ENCODE assay signal across 20 cellular contexts in genomic region chr17:40472733-40473452, GRCh38. TPM values are rescaled to one million over a fixed set of nuclear protein-coding genes. Genes with fewer than 3 reads are reported as not detected.
A peak's percentile ranks its signal among the peaks of the same experiment; 100 is the strongest.
DNase-seq lines count a peak whose midpoint lies in the region; ATAC-seq, FAIRE-seq and TF ChIP-seq lines count a peak whose summit lies in the region.
"Had no signal": no experiment of that assay in that cellular context is flagged by ENCODE, and none has a peak within 500 bp of the region (broad histone marks: within the 10 kb centered on the region; RNA-seq: fewer than 3 reads in every experiment).

No MANE protein-coding gene starts in this region.

- H3K27ac Mint-ChIP-seq in activated T-helper 1 cell treated with anti-CD3 and anti-CD28 coated beads, Interleukin-12 subunit alpha, Interleukin-12 subunit beta, Interleukin-2, Interleukin-4 antibody, amounts not matched to agents 30 ng/mL and 10 ng/mL and 1 ng/mL, durations not matched to agents 14 hours and 24 hours and 36 hours = peak overlapping the region; percentile 1
- H3K27ac Mint-ChIP-seq: endodermal cell; stimulated activated naive B cell treated with anti-CD40 and anti-IgM and Interleukin-4, amounts not matched to agents 10 μg/mL and 1 μg/mL and 100 μg/mL, for 72 hours had no signal

- H3K4me3 ChIP-seq in HEK293 (ENCODE audit: low read depth, low read length) (no peak overlapping the region), sigmoid colon (no peak overlapping the region)
- H3K4me3 ChIP-seq: SK-N-MC had no signal

- peaks cover 15% of the 10 kb centered on the region for H3K4me1 Mint-ChIP-seq in activated T-helper 1 cell treated with anti-CD3 and anti-CD28 coated beads, Interleukin-12 subunit alpha, Interleukin-12 subunit beta, Interleukin-2, Interleukin-4 antibody, amounts not matched to agents 30 ng/mL and 10 ng/mL and 1 ng/mL, durations not matched to agents 14 hours and 24 hours and 36 hours (ENCODE audit: low read depth)

- DNase-seq in activated T-helper 1 cell treated with anti-CD3 and anti-CD28 coated beads, Interleukin-12 subunit alpha, Interleukin-12 subunit beta, Interleukin-2, Interleukin-4 antibody, amounts not matched to agents 30 ng/mL and 10 ng/mL and 1 ng/mL, durations not matched to agents 14 hours and 24 hours and 36 hours (ENCODE audit: low spot score) = no peak
- DNase-seq in sigmoid colon (no peak), D721Med (ENCODE audit: insufficient read length, low spot score) (no peak)
- DNase-seq: activated CD4-positive, alpha-beta T cell treated with anti-CD3 and anti-CD28 coated beads for 1 hour; activated naive CD4-positive, alpha-beta T cell; aorta; EL; endodermal cell; left colon; midbrain; NCI-H1436; NCI-H2171; stimulated activated CD4-positive, alpha-beta T cell treated with anti-CD3 and anti-CD28 coated beads, Interleukin-15, amount 100 ng/mL, for 24 hours; stimulated activated naive B cell treated with anti-CD40 and anti-IgM and Interleukin-4, amounts not matched to agents 10 μg/mL and 1 μg/mL and 100 μg/mL, for 72 hours had no signal

- H3K36me3 ChIP-seq in HEK293 (ENCODE audit: control insufficient read depth in 2 of 2, insufficient read depth in 1 of 2, low read length in 2 of 2) (no peaks in the 10 kb centered on the region), sigmoid colon (no peaks in the 10 kb centered on the region)

- no peaks in the 10 kb centered on the region for H3K36me3 Mint-ChIP-seq in activated T-helper 1 cell treated with anti-CD3 and anti-CD28 coated beads, Interleukin-12 subunit alpha, Interleukin-12 subunit beta, Interleukin-2, Interleukin-4 antibody, amounts not matched to agents 30 ng/mL and 10 ng/mL and 1 ng/mL, durations not matched to agents 14 hours and 24 hours and 36 hours (ENCODE audit: low read depth)
- H3K36me3 Mint-ChIP-seq: stimulated activated naive B cell treated with anti-CD40 and anti-IgM and Interleukin-4, amounts not matched to agents 10 μg/mL and 1 μg/mL and 100 μg/mL, for 72 hours had no signal

- TF ChIP-seq EP300 in sigmoid colon (IDR thresholded peaks at IDR 0.05) = no peak

- TF ChIP-seq POLR2A in sigmoid colon (IDR thresholded peaks at IDR 0.05) = no peak

- H3K9me3 ChIP-seq in HEK293 (ENCODE audit: control insufficient read depth, insufficient read depth, low read depth, low read length) (no peaks in the 10 kb centered on the region), sigmoid colon (no peaks in the 10 kb centered on the region)

- no peaks in the 10 kb centered on the region for H3K9me3 Mint-ChIP-seq in activated T-helper 1 cell treated with anti-CD3 and anti-CD28 coated beads, Interleukin-12 subunit alpha, Interleukin-12 subunit beta, Interleukin-2, Interleukin-4 antibody, amounts not matched to agents 30 ng/mL and 10 ng/mL and 1 ng/mL, durations not matched to agents 14 hours and 24 hours and 36 hours
- H3K9me3 Mint-ChIP-seq: stimulated activated naive B cell treated with anti-CD40 and anti-IgM and Interleukin-4, amounts not matched to agents 10 μg/mL and 1 μg/mL and 100 μg/mL, for 72 hours had no signal

- intact Hi-C loops in activated T-helper 1 cell treated with anti-CD3 and anti-CD28 coated beads, Interleukin-12 subunit alpha, Interleukin-12 subunit beta, Interleukin-2, Interleukin-4 antibody, amounts not matched to agents 30 ng/mL and 10 ng/mL and 1 ng/mL, durations not matched to agents 14 hours and 24 hours and 36 hours (cut with micrococcal nuclease) = no loop called here
- intact Hi-C loops in sigmoid colon (cut with DNase I) = loop anchor here (2.0 kb wide), 1 partner anchor 22 kb away; no protein-coding TSS in a partner anchor

- no peaks in the 10 kb centered on the region for H3K27me3 ChIP-seq in sigmoid colon

- no peak overlapping the region for H3K27ac ChIP-seq in HEK293 (ENCODE audit: extremely low read depth, low read depth, low read length)
- peak overlapping the region; percentile 65 to 91 (median 84) for H3K27ac ChIP-seq in sigmoid colon

- no peak for FAIRE-seq in D721Med (lab: Jason Lieb, UNC)
- FAIRE-seq: colon had no signal

- ATAC-seq in esophagus mucosa (peak; percentile 12), HG02678 (IDR thresholded peaks at IDR 0.05; ENCODE audit: unreplicated experiment) (no peak), HG03135 (IDR thresholded peaks at IDR 0.05; ENCODE audit: unreplicated experiment) (no peak)
- ATAC-seq: stimulated activated naive B cell treated with anti-CD40 and anti-IgM and Interleukin-4, amounts not matched to agents 10 μg/mL and 1 μg/mL and 100 μg/mL, for 72 hours had no signal

- no peak overlapping the region for H3K4me3 Mint-ChIP-seq in activated T-helper 1 cell treated with anti-CD3 and anti-CD28 coated beads, Interleukin-12 subunit alpha, Interleukin-12 subunit beta, Interleukin-2, Interleukin-4 antibody, amounts not matched to agents 30 ng/mL and 10 ng/mL and 1 ng/mL, durations not matched to agents 14 hours and 24 hours and 36 hours
- H3K4me3 Mint-ChIP-seq: endodermal cell; stimulated activated naive B cell treated with anti-CD40 and anti-IgM and Interleukin-4, amounts not matched to agents 10 μg/mL and 1 μg/mL and 100 μg/mL, for 72 hours had no signal

- no peak for TF ChIP-seq CTCF in HEK293 (tag by site-specific recombination; IDR thresholded peaks at IDR 0.05)
- no peak for TF ChIP-seq CTCF in sigmoid colon (IDR thresholded peaks at IDR 0.05)
- no peak for TF ChIP-seq CTCF in D721Med (IDR thresholded peaks at IDR 0.05; ENCODE audit: insufficient read depth, missing control alignments)

- H3K27me3 Mint-ChIP-seq in activated T-helper 1 cell treated with anti-CD3 and anti-CD28 coated beads, Interleukin-12 subunit alpha, Interleukin-12 subunit beta, Interleukin-2, Interleukin-4 antibody, amounts not matched to agents 30 ng/mL and 10 ng/mL and 1 ng/mL, durations not matched to agents 14 hours and 24 hours and 36 hours (ENCODE audit: insufficient read depth) = peaks cover 4% of the 10 kb centered on the region

- POLR2A ChIA-PET in HEK293 (lab: Yijun Ruan, JAX) = interaction anchor here (0.6 kb wide), 1 partner anchor 55 kb away, joined by 3 read pairs; the partner anchor contains the start of gene TOP2A

- 92 to 93% methylated on average over 3 of the region's 3 CpGs for WGBS in sigmoid colon, 2 donors

- CTCF ChIA-PET in HEK293 (lab: Yijun Ruan, JAX) = interaction anchor here (0.6 to 1.9 kb wide), 4 partner anchors 9 to 60 kb away, joined by 3 to 6 read pairs (median 5); no protein-coding TSS in a partner anchor

- H3K4me1 ChIP-seq in HEK293 (ENCODE audit: control insufficient read depth, insufficient read depth, low read length) (no peaks in the 10 kb centered on the region; the same call in 1 of the 2 replicates), sigmoid colon (peaks cover 0 to 64% (median 62%) of the 10 kb centered on the region in 4 donors)

TF ChIP-seq in HEK293, 187 proteins besides CTCF, POLR2A, EP300 and RAD21 (continues in another document):
- TF ChIP-seq KLF7 (tag by site-specific recombination; IDR thresholded peaks at IDR 0.05; ENCODE audit: borderline replicate concordance) = no peak
- TF ChIP-seq, protein P1, sequence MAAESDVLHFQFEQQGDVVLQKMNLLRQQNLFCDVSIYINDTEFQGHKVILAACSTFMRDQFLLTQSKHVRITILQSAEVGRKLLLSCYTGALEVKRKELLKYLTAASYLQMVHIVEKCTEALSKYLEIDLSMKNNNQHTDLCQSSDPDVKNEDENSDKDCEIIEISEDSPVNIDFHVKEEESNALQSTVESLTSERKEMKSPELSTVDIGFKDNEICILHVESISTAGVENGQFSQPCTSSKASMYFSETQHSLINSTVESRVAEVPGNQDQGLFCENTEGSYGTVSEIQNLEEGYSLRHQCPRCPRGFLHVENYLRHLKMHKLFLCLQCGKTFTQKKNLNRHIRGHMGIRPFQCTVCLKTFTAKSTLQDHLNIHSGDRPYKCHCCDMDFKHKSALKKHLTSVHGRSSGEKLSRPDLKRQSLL (tag by site-specific recombination; IDR thresholded peaks at IDR 0.05) = no peak
- TF ChIP-seq ZNF747 (tag by site-specific recombination; IDR thresholded peaks at IDR 0.05) = no peak
- TF ChIP-seq ZBTB17 (tag by site-specific recombination; IDR thresholded peaks at IDR 0.05) = no peak
- TF ChIP-seq SCRT2 (tag by site-specific recombination; IDR thresholded peaks at IDR 0.05) = no peak
- TF ChIP-seq ZNF530 (tag by site-specific recombination; IDR thresholded peaks at IDR 0.05; ENCODE audit: low read depth) = no peak
- no peak for TF ChIP-seq ZNF398 (tag by site-specific recombination; IDR thresholded peaks at IDR 0.05)
- TF ChIP-seq ZFP3 (tag by site-specific recombination; IDR thresholded peaks at IDR 0.05; ENCODE audit: low read depth) = peak; percentile 77

RNA-seq across cellular contexts. Expression of gene TNS4, which starts 28.5 kb away (rescaled TPM):
- 14.5 and 15.5 TPM in 2 replicates for total RNA-seq in activated T-helper 1 cell treated with anti-CD3 and anti-CD28 coated beads, Interleukin-12 subunit alpha, Interleukin-12 subunit beta, Interleukin-2, Interleukin-4 antibody, amounts not matched to agents 30 ng/mL and 10 ng/mL and 1 ng/mL, durations not matched to agents 14 hours and 24 hours and 36 hours
- total RNA-seq in esophagus mucosa (52.1 TPM), sigmoid colon (not detected)
- 1 to 10 TPM; 1.2 to 6.9 (median 1.8) TPM for polyA plus RNA-seq in sigmoid colon

RNA-seq across cellular contexts. Expression of gene IGFBP4, which starts 29.6 kb away (rescaled TPM):
- total RNA-seq in activated T-helper 1 cell treated with anti-CD3 and anti-CD28 coated beads, Interleukin-12 subunit alpha, Interleukin-12 subunit beta, Interleukin-2, Interleukin-4 antibody, amounts not matched to agents 30 ng/mL and 10 ng/mL and 1 ng/mL, durations not matched to agents 14 hours and 24 hours and 36 hours = 83.9 and 84.3 TPM in 2 replicates
- total RNA-seq in esophagus mucosa = 72.1 TPM
- 100 to 1,000 TPM; 198 to 440 (median 325) TPM for total RNA-seq in sigmoid colon
- 100 to 1,000 TPM in 2 of 3 donors, 10 to 100 TPM in 1; 30.3 to 242 (median 108) TPM for polyA plus RNA-seq in sigmoid colon

RNA-seq across cellular contexts. Expression of gene TOP2A, which starts 55.2 kb away (rescaled TPM):
- total RNA-seq in activated T-helper 1 cell treated with anti-CD3 and anti-CD28 coated beads, Interleukin-12 subunit alpha, Interleukin-12 subunit beta, Interleukin-2, Interleukin-4 antibody, amounts not matched to agents 30 ng/mL and 10 ng/mL and 1 ng/mL, durations not matched to agents 14 hours and 24 hours and 36 hours = 161 and 174 TPM in 2 replicates
- total RNA-seq in esophagus mucosa (56.1 TPM), sigmoid colon (1 to 10 TPM in 3 of 4 donors, under 1 TPM in 1; 0.33 to 2.3 (median 1.8) TPM)
- 10 to 100 TPM in 2 of 3 donors, 1 to 10 TPM in 1; 1.8 to 28.7 (median 11.3) TPM for polyA plus RNA-seq in sigmoid colon

Comparison
In these comparisons a context has a peak if more than half of its experiments do, and no peak if none do; other contexts are left out.
1. RNA of gene TNS4, which starts 28.5 kb away (total RNA-seq): 52.1 TPM in esophagus mucosa (single experiment) and 14.5 to 15.5 TPM in activated T-helper 1 cell treated with anti-CD3 and anti-CD28 coated beads, Interleukin-12 subunit alpha, Interleukin-12 subunit beta, Interleukin-2, Interleukin-4 antibody, amounts not matched to agents 30 ng/mL and 10 ng/mL and 1 ng/mL, durations not matched to agents 14 hours and 24 hours and 36 hours; not detected in sigmoid colon; every median in the first group is over 10 times any median in the second.
2. RNA of gene TOP2A, which starts 55.2 kb away (total RNA-seq): 161 to 174 TPM in activated T-helper 1 cell treated with anti-CD3 and anti-CD28 coated beads, Interleukin-12 subunit alpha, Interleukin-12 subunit beta, Interleukin-2, Interleukin-4 antibody, amounts not matched to agents 30 ng/mL and 10 ng/mL and 1 ng/mL, durations not matched to agents 14 hours and 24 hours and 36 hours and 56.1 TPM in esophagus mucosa (single experiment); 0.33 to 2.3 TPM in sigmoid colon; every median in the first group is over 10 times any median in the second.